8 cellular contexts compared by ENCODE assay signal in genomic region chr6:43628392-43629103, GRCh38. TPM values are rescaled to one million over a fixed set of nuclear protein-coding genes. Genes with fewer than 3 reads are reported as not detected.
A peak's percentile ranks its signal among the peaks of the same experiment; 100 is the strongest.
DNase-seq lines count a peak whose midpoint lies in the region; ATAC-seq lines count a peak whose summit lies in the region.

No MANE protein-coding gene starts in this region.

- H3K4me3 ChIP-seq in ectodermal cell (ENCODE audit: insufficient read depth, low read depth, low read length): peak overlapping the region; percentile 93

- H3K27me3 Mint-ChIP-seq in activated CD4-positive, alpha-beta T cell treated with anti-CD3 and anti-CD28 coated beads, Interleukin-2, amount 10 ng/mL, durations not matched to agents 7 days and 5 days: no peaks in the 10 kb centered on the region

- peaks cover 36% of the 10 kb centered on the region for H3K4me1 Mint-ChIP-seq in activated CD4-positive, alpha-beta T cell treated with anti-CD3 and anti-CD28 coated beads, Interleukin-2, amount 10 ng/mL, durations not matched to agents 7 days and 5 days

- peaks cover 40% of the 10 kb centered on the region for H3K36me3 Mint-ChIP-seq in activated CD4-positive, alpha-beta T cell treated with anti-CD3 and anti-CD28 coated beads, Interleukin-2, amount 10 ng/mL, durations not matched to agents 7 days and 5 days (ENCODE audit: low read depth)

- no peaks in the 10 kb centered on the region for H3K9me3 Mint-ChIP-seq in activated CD4-positive, alpha-beta T cell treated with anti-CD3 and anti-CD28 coated beads, Interleukin-2, amount 10 ng/mL, durations not matched to agents 7 days and 5 days

- peaks cover 28% of the 10 kb centered on the region for H3K36me3 ChIP-seq in ectodermal cell (ENCODE audit: control insufficient read depth, insufficient read depth, low read length)

- peak overlapping the region; percentile 99 for H3K4me3 Mint-ChIP-seq in activated CD4-positive, alpha-beta T cell treated with anti-CD3 and anti-CD28 coated beads, Interleukin-2, amount 10 ng/mL, durations not matched to agents 7 days and 5 days

- DNase-seq in CD1c-positive myeloid dendritic cell (ENCODE audit: extremely low spot score): peak; percentile 32
- DNase-seq in NCI-H1694 treated with DMSO at 0.1 percent for 48 hours (lab: John Stamatoyannopoulos, UW): peak; percentile 17
- DNase-seq in activated CD4-positive, alpha-beta T cell treated with anti-CD3 and anti-CD28 coated beads, Interleukin-2, amount 10 ng/mL, durations not matched to agents 7 days and 5 days: peak; percentile 69
- peak; percentile 37 to 69 for DNase-seq in lung microvascular endothelial cell (ENCODE audit: low read depth in 2 of 2)
- peak; percentile 21 to 22 for DNase-seq in stimulated activated CD8-positive, alpha-beta memory T cell treated with anti-CD3 and anti-CD28 coated beads, Interleukin-4, amount 100 ng/mL, for 4 hours (ENCODE audit: low read depth in 2 of 2, low spot score in 1 of 2)
- no peak for DNase-seq in NCI-H187 treated with DMSO at 0.1 percent for 48 hours (lab: John Stamatoyannopoulos, UW)

- WGBS in ectodermal cell, 2 experiments: 12 to 14% methylated on average over 25 of the region's 25 CpGs

- H3K4me1 ChIP-seq in ectodermal cell (ENCODE audit: control insufficient read depth, insufficient read depth, low read length): peaks cover 6% of the 10 kb centered on the region

- peak overlapping the region; percentile 100 for H3K27ac Mint-ChIP-seq in activated CD4-positive, alpha-beta T cell treated with anti-CD3 and anti-CD28 coated beads, Interleukin-2, amount 10 ng/mL, durations not matched to agents 7 days and 5 days

- POLR2A ChIA-PET in activated CD4-positive, alpha-beta T cell treated with anti-CD3 and anti-CD28 coated beads, Interleukin-2, amount 10 ng/mL, durations not matched to agents 7 days and 5 days (lab: Charles Lee): interaction anchor here (0.6 to 1.3 kb wide), 5 partner anchors 8 to 597 kb away, joined by 3 to 6 read pairs (median 3); partner anchors contain the start of genes POLH and XPO5

- H3K9me3 ChIP-seq in ectodermal cell (ENCODE audit: control insufficient read depth, low read length): no peaks in the 10 kb centered on the region

- peak overlapping the region; percentile 69 for H3K27ac ChIP-seq in ectodermal cell (ENCODE audit: insufficient read depth, low read depth, low read length, poor library complexity, severe bottlenecking)

- no peaks in the 10 kb centered on the region for H3K27me3 ChIP-seq in ectodermal cell (ENCODE audit: control insufficient read depth, insufficient read depth, low read length, poor library complexity, severe bottlenecking)

- peak; percentile 13 for ATAC-seq in GM21515 (IDR thresholded peaks at IDR 0.05; ENCODE audit: unreplicated experiment)

- CTCF ChIA-PET in activated CD4-positive, alpha-beta T cell treated with anti-CD3 and anti-CD28 coated beads, Interleukin-2, amount 10 ng/mL, durations not matched to agents 7 days and 5 days (lab: Charles Lee): interaction anchor here (0.9 to 1.4 kb wide), 4 partner anchors 12 to 446 kb away, joined by 3 to 7 read pairs (median 3); no protein-coding TSS in a partner anchor

RNA-seq across cellular contexts. Expression of gene GTPBP2, which starts 0.5 kb away (rescaled TPM):
- total RNA-seq in activated CD4-positive, alpha-beta T cell treated with anti-CD3 and anti-CD28 coated beads, Interleukin-2, amount 10 ng/mL, durations not matched to agents 7 days and 5 days: 10 to 100 TPM; 91.9 to 98.3 TPM
- 62.5 TPM for polyA plus RNA-seq in ectodermal cell (2013, experiment 1 of 4)
- 60.9 TPM for polyA plus RNA-seq in ectodermal cell (2013, experiment 2 of 4)
- 51.2 TPM for polyA plus RNA-seq in ectodermal cell (2013, experiment 3 of 4)
- polyA plus RNA-seq in ectodermal cell (2013, experiment 4 of 4): 58.2 TPM
- total RNA-seq in lung microvascular endothelial cell: 25.7 and 32.3 TPM in 2 replicates

RNA-seq across cellular contexts. Expression of gene MAD2L1BP, which starts 7.1 kb away (rescaled TPM):
- total RNA-seq in activated CD4-positive, alpha-beta T cell treated with anti-CD3 and anti-CD28 coated beads, Interleukin-2, amount 10 ng/mL, durations not matched to agents 7 days and 5 days: 10 to 100 TPM; 41.8 to 44.3 TPM
- polyA plus RNA-seq in ectodermal cell (2013, experiment 1 of 4): 37.9 TPM
- polyA plus RNA-seq in ectodermal cell (2013, experiment 2 of 4): 36.2 TPM
- polyA plus RNA-seq in ectodermal cell (2013, experiment 3 of 4): 33.2 TPM
- polyA plus RNA-seq in ectodermal cell (2013, experiment 4 of 4): 33.2 TPM
- 18.1 and 20.8 TPM in 2 replicates for total RNA-seq in lung microvascular endothelial cell

RNA-seq across cellular contexts. Expression of gene RSPH9, which starts 16.3 kb away (rescaled TPM):
- total RNA-seq in activated CD4-positive, alpha-beta T cell treated with anti-CD3 and anti-CD28 coated beads, Interleukin-2, amount 10 ng/mL, durations not matched to agents 7 days and 5 days: not detected
- polyA plus RNA-seq in ectodermal cell (2013, experiment 1 of 4): 1.3 TPM
- polyA plus RNA-seq in ectodermal cell (2013, experiment 2 of 4): 2.1 TPM
- 1.8 TPM for polyA plus RNA-seq in ectodermal cell (2013, experiment 3 of 4)
- 2.3 TPM for polyA plus RNA-seq in ectodermal cell (2013, experiment 4 of 4)
- total RNA-seq in lung microvascular endothelial cell: 0.20 and 0.22 TPM in 2 replicates

RNA-seq across cellular contexts. Expression of gene POLH, which starts 52.6 kb away (rescaled TPM):
- total RNA-seq in activated CD4-positive, alpha-beta T cell treated with anti-CD3 and anti-CD28 coated beads, Interleukin-2, amount 10 ng/mL, durations not matched to agents 7 days and 5 days: 10 to 100 TPM; 80.3 to 87.0 TPM
- polyA plus RNA-seq in ectodermal cell (2013, experiment 1 of 4): 10.0 TPM
- polyA plus RNA-seq in ectodermal cell (2013, experiment 2 of 4): 10.6 TPM
- polyA plus RNA-seq in ectodermal cell (2013, experiment 3 of 4): 10.0 TPM
- 8.1 TPM for polyA plus RNA-seq in ectodermal cell (2013, experiment 4 of 4)
- total RNA-seq in lung microvascular endothelial cell: 8.1 and 12.6 TPM in 2 replicates

RNA-seq across cellular contexts. Expression of gene XPO5, which starts 52.7 kb away (rescaled TPM):
- 10 to 100 TPM; 55.5 to 60.3 TPM for total RNA-seq in activated CD4-positive, alpha-beta T cell treated with anti-CD3 and anti-CD28 coated beads, Interleukin-2, amount 10 ng/mL, durations not matched to agents 7 days and 5 days
- polyA plus RNA-seq in ectodermal cell (2013, experiment 1 of 4): 72.4 TPM
- 73.8 TPM for polyA plus RNA-seq in ectodermal cell (2013, experiment 2 of 4)
- 48.7 TPM for polyA plus RNA-seq in ectodermal cell (2013, experiment 3 of 4)
- 55.2 TPM for polyA plus RNA-seq in ectodermal cell (2013, experiment 4 of 4)
- total RNA-seq in lung microvascular endothelial cell: 16.6 and 23.4 TPM in 2 replicates
